Comparison of ENCODE assay signal across 1 cellular context in the genomic region with DNA sequence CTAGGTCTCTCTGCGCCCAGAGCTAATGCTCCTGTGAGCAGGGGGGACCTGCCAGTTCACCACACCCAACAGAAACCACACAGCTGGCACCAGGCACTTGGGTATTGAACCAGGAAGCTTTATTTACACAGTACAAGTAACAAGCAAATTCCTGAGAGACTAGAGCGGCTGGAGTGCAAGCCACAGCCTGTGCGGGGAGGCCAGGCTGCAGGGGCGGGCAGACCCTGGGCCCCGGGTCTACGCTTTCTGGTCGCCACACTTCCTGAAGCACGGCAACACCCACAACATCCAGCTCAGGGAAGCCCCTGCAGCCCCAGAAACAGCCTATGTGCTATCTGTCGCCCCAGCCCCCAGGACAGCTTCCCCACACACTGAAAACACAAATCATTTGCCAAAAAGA.
TF ChIP-seq lines count a peak whose summit lies in the region.

No MANE protein-coding gene starts in this region.

TF ChIP-seq in GM12878, 131 proteins besides CTCF, POLR2A, EP300 and RAD21 (continued from another document):
- TF ChIP-seq, protein P1, sequence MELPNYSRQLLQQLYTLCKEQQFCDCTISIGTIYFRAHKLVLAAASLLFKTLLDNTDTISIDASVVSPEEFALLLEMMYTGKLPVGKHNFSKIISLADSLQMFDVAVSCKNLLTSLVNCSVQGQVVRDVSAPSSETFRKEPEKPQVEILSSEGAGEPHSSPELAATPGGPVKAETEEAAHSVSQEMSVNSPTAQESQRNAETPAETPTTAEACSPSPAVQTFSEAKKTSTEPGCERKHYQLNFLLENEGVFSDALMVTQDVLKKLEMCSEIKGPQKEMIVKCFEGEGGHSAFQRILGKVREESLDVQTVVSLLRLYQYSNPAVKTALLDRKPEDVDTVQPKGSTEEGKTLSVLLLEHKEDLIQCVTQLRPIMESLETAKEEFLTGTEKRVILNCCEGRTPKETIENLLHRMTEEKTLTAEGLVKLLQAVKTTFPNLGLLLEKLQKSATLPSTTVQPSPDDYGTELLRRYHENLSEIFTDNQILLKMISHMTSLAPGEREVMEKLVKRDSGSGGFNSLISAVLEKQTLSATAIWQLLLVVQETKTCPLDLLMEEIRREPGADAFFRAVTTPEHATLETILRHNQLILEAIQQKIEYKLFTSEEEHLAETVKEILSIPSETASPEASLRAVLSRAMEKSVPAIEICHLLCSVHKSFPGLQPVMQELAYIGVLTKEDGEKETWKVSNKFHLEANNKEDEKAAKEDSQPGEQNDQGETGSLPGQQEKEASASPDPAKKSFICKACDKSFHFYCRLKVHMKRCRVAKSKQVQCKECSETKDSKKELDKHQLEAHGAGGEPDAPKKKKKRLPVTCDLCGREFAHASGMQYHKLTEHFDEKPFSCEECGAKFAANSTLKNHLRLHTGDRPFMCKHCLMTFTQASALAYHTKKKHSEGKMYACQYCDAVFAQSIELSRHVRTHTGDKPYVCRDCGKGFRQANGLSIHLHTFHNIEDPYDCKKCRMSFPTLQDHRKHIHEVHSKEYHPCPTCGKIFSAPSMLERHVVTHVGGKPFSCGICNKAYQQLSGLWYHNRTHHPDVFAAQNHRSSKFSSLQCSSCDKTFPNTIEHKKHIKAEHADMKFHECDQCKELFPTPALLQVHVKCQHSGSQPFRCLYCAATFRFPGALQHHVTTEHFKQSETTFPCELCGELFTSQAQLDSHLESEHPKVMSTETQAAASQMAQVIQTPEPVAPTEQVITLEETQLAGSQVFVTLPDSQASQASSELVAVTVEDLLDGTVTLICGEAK (IDR thresholded peaks at IDR 0.05; ENCODE audit: borderline replicate concordance): peak; percentile 80
- TF ChIP-seq NFIC (IDR thresholded peaks at IDR 0.05; ENCODE audit: low read depth, low read length) (no peak), HDGF (IDR thresholded peaks at IDR 0.05) (no peak), ESRRA (IDR thresholded peaks at IDR 0.05; ENCODE audit: low read length) (no peak), SRF (IDR thresholded peaks at IDR 0.05; ENCODE audit: low read depth in 2 of 2, low read length in 2 of 2) (no peak), RUNX3 (IDR thresholded peaks at IDR 0.05; ENCODE audit: low read length) (peak; percentile 33; the same call in 1 of the 2 replicates), ZNF207 (IDR thresholded peaks at IDR 0.05; ENCODE audit: borderline replicate concordance) (no peak), STAT3 (IDR thresholded peaks at IDR 0.05; ENCODE audit: low read depth, low read length) (no peak), CBFB (IDR thresholded peaks at IDR 0.05; ENCODE audit: low read depth) (no peak), POLR2AphosphoS2 (IDR thresholded peaks at IDR 0.05; ENCODE audit: low read depth, low read length) (no peak), ETV6 (conservative IDR thresholded peaks at IDR 0.05 in 1 of 2, IDR thresholded peaks at IDR 0.05 in 1 of 2; ENCODE audit: borderline replicate concordance in 1 of 2, low read depth in 1 of 2) (no peak), BHLHE40 (IDR thresholded peaks at IDR 0.05; ENCODE audit: borderline replicate concordance in 1 of 2, low read depth in 2 of 2, low read length in 1 of 2) (0 out of 4 replicates have a peak, but pooled peaks of 1 of the 2 experiments have one; percentile 4), MEF2B (IDR thresholded peaks at IDR 0.05; ENCODE audit: partially characterized antibody, poor library complexity, severe bottlenecking) (peak; percentile 14), BCL11A (IDR thresholded peaks at IDR 0.05; ENCODE audit: low read depth, low read length) (no peak), IRF4 (IDR thresholded peaks at IDR 0.05; ENCODE audit: low read depth, low read length) (no peak), FOS (IDR thresholded peaks at IDR 0.05; ENCODE audit: borderline replicate concordance, extremely low read depth, insufficient read length) (no peak), SMC3 (IDR thresholded peaks at IDR 0.05; ENCODE audit: borderline replicate concordance, low read length) (no peak), ZNF622 (IDR thresholded peaks at IDR 0.05) (no peak)
- TF ChIP-seq, protein P2, sequence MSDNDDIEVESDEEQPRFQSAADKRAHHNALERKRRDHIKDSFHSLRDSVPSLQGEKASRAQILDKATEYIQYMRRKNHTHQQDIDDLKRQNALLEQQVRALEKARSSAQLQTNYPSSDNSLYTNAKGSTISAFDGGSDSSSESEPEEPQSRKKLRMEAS (IDR thresholded peaks at IDR 0.05; ENCODE audit: low read depth, low read length): no peak
- TF ChIP-seq, protein P3, sequence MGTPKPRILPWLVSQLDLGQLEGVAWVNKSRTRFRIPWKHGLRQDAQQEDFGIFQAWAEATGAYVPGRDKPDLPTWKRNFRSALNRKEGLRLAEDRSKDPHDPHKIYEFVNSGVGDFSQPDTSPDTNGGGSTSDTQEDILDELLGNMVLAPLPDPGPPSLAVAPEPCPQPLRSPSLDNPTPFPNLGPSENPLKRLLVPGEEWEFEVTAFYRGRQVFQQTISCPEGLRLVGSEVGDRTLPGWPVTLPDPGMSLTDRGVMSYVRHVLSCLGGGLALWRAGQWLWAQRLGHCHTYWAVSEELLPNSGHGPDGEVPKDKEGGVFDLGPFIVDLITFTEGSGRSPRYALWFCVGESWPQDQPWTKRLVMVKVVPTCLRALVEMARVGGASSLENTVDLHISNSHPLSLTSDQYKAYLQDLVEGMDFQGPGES (IDR thresholded peaks at IDR 0.05): no peak
- TF ChIP-seq, protein P4, sequence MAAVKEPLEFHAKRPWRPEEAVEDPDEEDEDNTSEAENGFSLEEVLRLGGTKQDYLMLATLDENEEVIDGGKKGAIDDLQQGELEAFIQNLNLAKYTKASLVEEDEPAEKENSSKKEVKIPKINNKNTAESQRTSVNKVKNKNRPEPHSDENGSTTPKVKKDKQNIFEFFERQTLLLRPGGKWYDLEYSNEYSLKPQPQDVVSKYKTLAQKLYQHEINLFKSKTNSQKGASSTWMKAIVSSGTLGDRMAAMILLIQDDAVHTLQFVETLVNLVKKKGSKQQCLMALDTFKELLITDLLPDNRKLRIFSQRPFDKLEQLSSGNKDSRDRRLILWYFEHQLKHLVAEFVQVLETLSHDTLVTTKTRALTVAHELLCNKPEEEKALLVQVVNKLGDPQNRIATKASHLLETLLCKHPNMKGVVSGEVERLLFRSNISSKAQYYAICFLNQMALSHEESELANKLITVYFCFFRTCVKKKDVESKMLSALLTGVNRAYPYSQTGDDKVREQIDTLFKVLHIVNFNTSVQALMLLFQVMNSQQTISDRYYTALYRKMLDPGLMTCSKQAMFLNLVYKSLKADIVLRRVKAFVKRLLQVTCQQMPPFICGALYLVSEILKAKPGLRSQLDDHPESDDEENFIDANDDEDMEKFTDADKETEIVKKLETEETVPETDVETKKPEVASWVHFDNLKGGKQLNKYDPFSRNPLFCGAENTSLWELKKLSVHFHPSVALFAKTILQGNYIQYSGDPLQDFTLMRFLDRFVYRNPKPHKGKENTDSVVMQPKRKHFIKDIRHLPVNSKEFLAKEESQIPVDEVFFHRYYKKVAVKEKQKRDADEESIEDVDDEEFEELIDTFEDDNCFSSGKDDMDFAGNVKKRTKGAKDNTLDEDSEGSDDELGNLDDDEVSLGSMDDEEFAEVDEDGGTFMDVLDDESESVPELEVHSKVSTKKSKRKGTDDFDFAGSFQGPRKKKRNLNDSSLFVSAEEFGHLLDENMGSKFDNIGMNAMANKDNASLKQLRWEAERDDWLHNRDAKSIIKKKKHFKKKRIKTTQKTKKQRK (IDR thresholded peaks at IDR 0.05; ENCODE audit: low read depth, low read length): no peak
- TF ChIP-seq, protein P5, sequence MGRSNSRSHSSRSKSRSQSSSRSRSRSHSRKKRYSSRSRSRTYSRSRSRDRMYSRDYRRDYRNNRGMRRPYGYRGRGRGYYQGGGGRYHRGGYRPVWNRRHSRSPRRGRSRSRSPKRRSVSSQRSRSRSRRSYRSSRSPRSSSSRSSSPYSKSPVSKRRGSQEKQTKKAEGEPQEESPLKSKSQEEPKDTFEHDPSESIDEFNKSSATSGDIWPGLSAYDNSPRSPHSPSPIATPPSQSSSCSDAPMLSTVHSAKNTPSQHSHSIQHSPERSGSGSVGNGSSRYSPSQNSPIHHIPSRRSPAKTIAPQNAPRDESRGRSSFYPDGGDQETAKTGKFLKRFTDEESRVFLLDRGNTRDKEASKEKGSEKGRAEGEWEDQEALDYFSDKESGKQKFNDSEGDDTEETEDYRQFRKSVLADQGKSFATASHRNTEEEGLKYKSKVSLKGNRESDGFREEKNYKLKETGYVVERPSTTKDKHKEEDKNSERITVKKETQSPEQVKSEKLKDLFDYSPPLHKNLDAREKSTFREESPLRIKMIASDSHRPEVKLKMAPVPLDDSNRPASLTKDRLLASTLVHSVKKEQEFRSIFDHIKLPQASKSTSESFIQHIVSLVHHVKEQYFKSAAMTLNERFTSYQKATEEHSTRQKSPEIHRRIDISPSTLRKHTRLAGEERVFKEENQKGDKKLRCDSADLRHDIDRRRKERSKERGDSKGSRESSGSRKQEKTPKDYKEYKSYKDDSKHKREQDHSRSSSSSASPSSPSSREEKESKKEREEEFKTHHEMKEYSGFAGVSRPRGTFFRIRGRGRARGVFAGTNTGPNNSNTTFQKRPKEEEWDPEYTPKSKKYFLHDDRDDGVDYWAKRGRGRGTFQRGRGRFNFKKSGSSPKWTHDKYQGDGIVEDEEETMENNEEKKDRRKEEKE (IDR thresholded peaks at IDR 0.05): no peak
- TF ChIP-seq, protein P6, sequence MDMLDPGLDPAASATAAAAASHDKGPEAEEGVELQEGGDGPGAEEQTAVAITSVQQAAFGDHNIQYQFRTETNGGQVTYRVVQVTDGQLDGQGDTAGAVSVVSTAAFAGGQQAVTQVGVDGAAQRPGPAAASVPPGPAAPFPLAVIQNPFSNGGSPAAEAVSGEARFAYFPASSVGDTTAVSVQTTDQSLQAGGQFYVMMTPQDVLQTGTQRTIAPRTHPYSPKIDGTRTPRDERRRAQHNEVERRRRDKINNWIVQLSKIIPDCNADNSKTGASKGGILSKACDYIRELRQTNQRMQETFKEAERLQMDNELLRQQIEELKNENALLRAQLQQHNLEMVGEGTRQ (IDR thresholded peaks at IDR 0.05; ENCODE audit: borderline replicate concordance, low read depth, low read length): no peak
